In the genomic region with DNA sequence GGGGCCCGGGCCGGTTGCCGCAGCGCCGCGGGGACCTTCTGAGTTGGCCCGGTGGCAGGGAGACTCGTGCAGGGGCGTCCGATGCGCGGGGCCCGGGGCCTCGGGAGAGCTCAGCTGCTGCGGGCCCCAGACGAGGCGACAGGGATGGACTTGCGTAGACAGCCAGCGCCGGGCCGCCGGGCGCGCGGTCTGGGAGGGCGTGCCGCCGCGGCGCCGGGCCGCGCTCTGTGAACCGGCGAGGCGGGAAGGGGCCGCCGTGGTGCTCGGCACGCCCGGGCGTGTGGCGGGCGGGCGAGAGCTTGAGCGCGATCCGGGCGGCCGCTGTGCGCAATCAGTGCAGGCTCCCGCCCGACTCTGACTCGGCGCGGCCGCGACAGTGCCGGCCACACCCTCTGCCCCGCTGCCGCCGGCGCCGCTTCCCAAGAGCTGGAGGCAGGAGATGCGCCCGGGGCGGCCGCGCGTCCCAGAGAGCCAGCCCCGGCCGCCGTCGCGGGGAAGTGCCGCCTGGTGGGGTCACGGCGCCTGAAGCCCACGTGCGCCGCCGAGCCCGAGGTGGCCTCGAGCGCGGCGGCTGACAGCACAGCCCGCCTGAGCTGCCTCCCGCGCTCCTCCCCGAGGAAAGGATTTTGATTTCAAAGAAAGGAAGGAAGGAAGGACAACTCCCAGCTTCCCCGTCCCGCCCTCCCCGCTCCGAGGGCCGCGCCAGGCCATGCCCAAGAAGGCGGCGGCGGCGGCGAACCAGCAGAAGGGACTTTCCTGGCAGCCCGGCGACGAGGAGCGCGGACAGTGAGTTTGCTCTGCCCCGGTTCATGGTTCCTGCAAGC, we compare ENCODE assay signal across 8 cellular contexts. TPM values are rescaled to one million over a fixed set of nuclear protein-coding genes. Genes with fewer than 3 reads are reported as not detected.
DNase-seq lines count a peak whose midpoint lies in the region; ATAC-seq and TF ChIP-seq lines count a peak whose summit lies in the region.

No MANE protein-coding gene starts in this region.

- WGBS in lung, 2 donors: 0% methylated on average over 95 to 108 of the region's 108 CpGs

- H3K27me3 ChIP-seq in KMS-11 (ENCODE audit: insufficient read depth, low read depth) (no peaks in the 10 kb centered on the region), duodenal mucosa (ENCODE audit: control insufficient read depth in 1 of 2, insufficient read depth in 2 of 2, low read length in 2 of 2) (no peaks in the 10 kb centered on the region), lung (ENCODE audit: control insufficient read depth, insufficient read depth) (no peaks in the 10 kb centered on the region)

- peaks cover 32% of the 10 kb centered on the region for H3K79me2 ChIP-seq in KMS-11 (ENCODE audit: insufficient read depth, low read depth)

- no peaks in the 10 kb centered on the region for H4K20me1 ChIP-seq in KMS-11 (ENCODE audit: insufficient read depth)

- H2AFZ ChIP-seq in KMS-11 (ENCODE audit: low read depth): peak overlapping the region; percentile 64

- H3K36me3 Mint-ChIP-seq in stimulated activated effector memory CD8-positive, alpha-beta T cell treated with anti-CD3 and anti-CD28 coated beads, Interleukin-12 subunit alpha, Interleukin-12 subunit beta, amount 100 ng/mL, for 72 hours: peaks cover 43% of the 10 kb centered on the region

- H3K36me3 ChIP-seq in KMS-11 (ENCODE audit: insufficient read depth) (no peaks in the 10 kb centered on the region), duodenal mucosa (ENCODE audit: control insufficient read depth in 1 of 2, insufficient read depth in 2 of 2, low read length in 2 of 2) (peaks cover 0 to 7% of the 10 kb centered on the region in 2 donors), lung (ENCODE audit: control insufficient read depth in 2 of 2, insufficient read depth in 2 of 2, low read length in 2 of 2) (peaks cover 0 to 13% of the 10 kb centered on the region in 2 donors)

- H3K27ac ChIP-seq in KMS-11: peak overlapping the region; percentile 92
- H3K27ac ChIP-seq in duodenal mucosa (ENCODE audit: low read depth, low read length): peak overlapping the region; percentile 97
- H3K27ac ChIP-seq in lung (ENCODE audit: low read depth in 1 of 2, low read length in 1 of 2): peak overlapping the region; percentile 94 to 96

- peaks cover 0 to under 1% of the 10 kb centered on the region in 2 donors for H3K9me3 ChIP-seq in duodenal mucosa (ENCODE audit: control insufficient read depth in 1 of 2, low read length in 2 of 2)
- H3K9me3 ChIP-seq in lung (ENCODE audit: control insufficient read depth in 2 of 2, insufficient read depth in 1 of 2, low read length in 1 of 2): peaks cover 0 to 3% of the 10 kb centered on the region in 2 donors

- peak; percentile 61 for DNase-seq in activated CD4-positive, alpha-beta T cell treated with anti-CD3 and anti-CD28 coated beads for 48 hours
- DNase-seq in lung (ENCODE audit: low spot score) (peak; percentile 59), SKM-1 treated with dmso at 0.1 percent for 144 hours (lab: John Stamatoyannopoulos, UW; ENCODE audit: unreplicated experiment) (no peak)
- peak; percentile 42 to 77 for DNase-seq in stimulated activated effector memory CD8-positive, alpha-beta T cell treated with anti-CD3 and anti-CD28 coated beads, Interleukin-12 subunit alpha, Interleukin-12 subunit beta, amount 100 ng/mL, for 72 hours (ENCODE audit: low spot score in 2 of 2)

- H3K4me3 ChIP-seq in GM12875 (ENCODE audit: low read depth, low read length) (peak overlapping the region; percentile 77), KMS-11 (IDR thresholded peaks at IDR 0.05; ENCODE audit: insufficient read depth, low read depth, low read length) (no peak overlapping the region), duodenal mucosa (ENCODE audit: low read depth in 1 of 2, low read length in 2 of 2) (peak overlapping the region; percentile 90), lung (peak overlapping the region; percentile 88)

- ATAC-seq in GM21825 (IDR thresholded peaks at IDR 0.05; ENCODE audit: unreplicated experiment) (peak; percentile 26), lung (ENCODE audit: insufficient read depth, low FRiP score) (peak; percentile 63)
- peak; percentile 60 for ATAC-seq in stimulated activated effector memory CD8-positive, alpha-beta T cell treated with anti-CD3 and anti-CD28 coated beads, Interleukin-12 subunit alpha, Interleukin-12 subunit beta, amount 100 ng/mL, for 72 hours

- H3K27ac Mint-ChIP-seq in stimulated activated effector memory CD8-positive, alpha-beta T cell treated with anti-CD3 and anti-CD28 coated beads, Interleukin-12 subunit alpha, Interleukin-12 subunit beta, amount 100 ng/mL, for 72 hours: peak overlapping the region; percentile 89

- H3K4me3 Mint-ChIP-seq in stimulated activated effector memory CD8-positive, alpha-beta T cell treated with anti-CD3 and anti-CD28 coated beads, Interleukin-12 subunit alpha, Interleukin-12 subunit beta, amount 100 ng/mL, for 72 hours: peak overlapping the region; percentile 86

- H3K4me1 ChIP-seq in KMS-11 (ENCODE audit: low read depth, poor library complexity, severe bottlenecking) (peaks cover 16% of the 10 kb centered on the region), duodenal mucosa (ENCODE audit: control insufficient read depth in 1 of 2, insufficient read depth in 2 of 2, low read length in 2 of 2) (peaks cover 13 to 22% of the 10 kb centered on the region in 2 donors), lung (ENCODE audit: control insufficient read depth in 2 of 2, insufficient read depth in 2 of 2, low read length in 2 of 2) (peaks cover 0 to 10% of the 10 kb centered on the region in 2 donors)

- H3K9ac ChIP-seq in KMS-11 (peak overlapping the region; percentile 94), duodenal mucosa (ENCODE audit: low read depth in 1 of 2, low read length in 2 of 2) (peak overlapping the region; percentile 64 to 96)

- peak overlapping the region; percentile 69 for H3K4me2 ChIP-seq in KMS-11

- peaks cover 42% of the 10 kb centered on the region for H3K4me1 Mint-ChIP-seq in stimulated activated effector memory CD8-positive, alpha-beta T cell treated with anti-CD3 and anti-CD28 coated beads, Interleukin-12 subunit alpha, Interleukin-12 subunit beta, amount 100 ng/mL, for 72 hours

- no peak for TF ChIP-seq CTCF in GM12875 (IDR thresholded peaks at IDR 0.05; ENCODE audit: borderline replicate concordance, insufficient read depth, low read depth, low read length)
- no peak for TF ChIP-seq CTCF in KMS-11 (conservative IDR thresholded peaks at IDR 0.05; ENCODE audit: low read depth, low read length)
- no peak for TF ChIP-seq CTCF in lung (IDR thresholded peaks at IDR 0.05; ENCODE audit: control extremely low read depth, extremely low read depth)

- no peaks in the 10 kb centered on the region for H3K9me3 Mint-ChIP-seq in stimulated activated effector memory CD8-positive, alpha-beta T cell treated with anti-CD3 and anti-CD28 coated beads, Interleukin-12 subunit alpha, Interleukin-12 subunit beta, amount 100 ng/mL, for 72 hours

RNA-seq across cellular contexts. Expression of gene TLNRD1, which starts 0.7 kb away (rescaled TPM):
- 10 to 100 TPM; 12.7 to 36.5 TPM for total RNA-seq in lung
- polyA plus RNA-seq in lung: 10 to 100 TPM; 10.8 to 28.7 TPM

RNA-seq across cellular contexts. Expression of gene MESD, which starts 11.8 kb away (rescaled TPM):
- 10 to 100 TPM; 26.0 to 26.4 TPM for total RNA-seq in lung
- 10 to 100 TPM; 15.3 to 17.8 TPM for polyA plus RNA-seq in lung
